ENCODE assay signal across 13 cellular contexts in the genomic region with DNA sequence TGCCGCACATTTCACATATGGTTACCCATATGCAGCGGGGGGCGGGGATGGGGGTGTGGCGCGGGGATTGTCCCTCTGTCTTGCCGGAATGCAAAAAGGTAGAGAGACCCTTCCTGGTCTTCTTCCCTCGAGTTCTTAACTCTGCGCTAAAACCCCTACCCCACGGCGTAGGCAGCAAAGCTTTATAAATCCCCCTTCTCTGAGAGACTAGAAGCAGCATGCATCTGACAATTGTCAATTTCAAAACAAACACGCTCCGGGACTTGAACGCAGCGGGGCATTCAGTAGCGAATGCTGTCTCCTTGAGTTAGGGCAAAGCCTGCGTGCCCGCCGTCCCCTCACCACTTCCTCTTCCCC. TPM values are rescaled to one million over a fixed set of nuclear protein-coding genes. Genes with fewer than 3 reads are reported as not detected.
DNase-seq lines count a peak whose midpoint lies in the region; ATAC-seq and TF ChIP-seq lines count a peak whose summit lies in the region.
"Had no signal": no experiment of that assay in that cellular context is flagged by ENCODE, and none has a peak within 500 bp of the region (broad histone marks: within the 10 kb centered on the region; RNA-seq: fewer than 3 reads in every experiment).

No MANE protein-coding gene starts in this region.

- H3K4me3 Mint-ChIP-seq in type B pancreatic cell: peak overlapping the region; percentile 79
- H3K4me3 Mint-ChIP-seq: activated CD4-positive, alpha-beta memory T cell treated with anti-CD3 and anti-CD28 coated beads for 36 hours; CD4-positive, alpha-beta T cell; T-helper 2 cell treated with Interferon-gamma antibody and Interleukin-4, amounts not matched to agents 5 μg/mL and 100 μg/mL, for 36 hours had no signal

- H3K27ac Mint-ChIP-seq in type B pancreatic cell: no peak overlapping the region
- H3K27ac Mint-ChIP-seq: activated CD4-positive, alpha-beta memory T cell treated with anti-CD3 and anti-CD28 coated beads for 36 hours; CD4-positive, alpha-beta T cell; T-helper 2 cell treated with Interferon-gamma antibody and Interleukin-4, amounts not matched to agents 5 μg/mL and 100 μg/mL, for 36 hours had no signal

- no peaks in the 10 kb centered on the region for H3K36me3 Mint-ChIP-seq in type B pancreatic cell
- H3K36me3 Mint-ChIP-seq: activated CD4-positive, alpha-beta memory T cell treated with anti-CD3 and anti-CD28 coated beads for 36 hours had no signal

- no peaks in the 10 kb centered on the region for H4K20me1 ChIP-seq in GM23248 (ENCODE audit: insufficient read depth)

- H3K27me3 ChIP-seq in left ventricle myocardium inferior (ENCODE audit: low read depth) (peaks cover 73% of the 10 kb centered on the region), GM23248 (replicated peaks; ENCODE audit: insufficient read depth) (peaks cover 63% of the 10 kb centered on the region)

- no peaks in the 10 kb centered on the region for H3K79me2 ChIP-seq in GM23248 (ENCODE audit: insufficient read depth)

- intact Hi-C loops in left ventricle myocardium inferior (cut with micrococcal nuclease): no loop called here
- intact Hi-C loops in left cardiac atrium (cut with DNase I): no loop called here

- peaks cover 93% of the 10 kb centered on the region for H3K27me3 Mint-ChIP-seq in type B pancreatic cell

- H3K9ac ChIP-seq in GM23248: no peak overlapping the region

- TF ChIP-seq CTCF in left ventricle myocardium inferior (IDR thresholded peaks at IDR 0.05; ENCODE audit: borderline replicate concordance): no peak
- no peak for TF ChIP-seq CTCF in type B pancreatic cell (conservative IDR thresholded peaks at IDR 0.05)

- H3F3A ChIP-seq in GM23248 (ENCODE audit: insufficient read depth): no peaks in the 10 kb centered on the region

- no peak overlapping the region for H3K4me2 ChIP-seq in GM23248 (ENCODE audit: unreplicated experiment)
- H3K4me2 ChIP-seq: PC-9 had no signal

- peak overlapping the region; percentile 64 for H3K4me3 ChIP-seq in left ventricle myocardium inferior
- peak overlapping the region; percentile 48 for H3K4me3 ChIP-seq in iPS-18c (ENCODE audit: insufficient read depth, low read depth, low read length)
- H3K4me3 ChIP-seq in GM23248: no peak overlapping the region
- H3K4me3 ChIP-seq: PC-9 had no signal

- H3K9me3 Mint-ChIP-seq in type B pancreatic cell: no peaks in the 10 kb centered on the region
- H3K9me3 Mint-ChIP-seq: activated CD4-positive, alpha-beta memory T cell treated with anti-CD3 and anti-CD28 coated beads for 36 hours; CD4-positive, alpha-beta T cell; T-helper 2 cell treated with Interferon-gamma antibody and Interleukin-4, amounts not matched to agents 5 μg/mL and 100 μg/mL, for 36 hours had no signal

- H3K9me3 ChIP-seq in left ventricle myocardium inferior (replicated peaks): no peaks in the 10 kb centered on the region
- H3K9me3 ChIP-seq in iPS-18c (ENCODE audit: control insufficient read depth, insufficient read depth, low read length): peaks cover 2% of the 10 kb centered on the region
- no peaks in the 10 kb centered on the region for H3K9me3 ChIP-seq in GM23248 (ENCODE audit: low read depth)

- H3K27ac ChIP-seq in left ventricle myocardium inferior (replicated peaks) (peak overlapping the region; percentile 57), GM23248 (no peak overlapping the region)
- H3K27ac ChIP-seq: epithelial cell of prostate, PC-9 had no signal

- H3K4me1 ChIP-seq in left ventricle myocardium inferior: peaks cover 32% of the 10 kb centered on the region
- no peaks in the 10 kb centered on the region for H3K4me1 ChIP-seq in GM23248 (ENCODE audit: insufficient read depth)

- 2% methylated on average over 11 to 18 of the region's 18 CpGs for WGBS in GM23248 (ENCODE audit: low coverage in 1 of 2, low lambda C conversion rate in 2 of 2, missing lambda C conversion rate in 2 of 2), 2 experiments

- no peak for ATAC-seq in left cardiac atrium

- H3K36me3 ChIP-seq in left ventricle myocardium inferior: no peaks in the 10 kb centered on the region
- H3K36me3 ChIP-seq in GM23248 (ENCODE audit: low read depth): no peaks in the 10 kb centered on the region

- in situ Hi-C loops in ACHN (cut with HindIII; ENCODE audit: low pct_ligation_motif_present, low pct_unique_long_range_greater_than_20kb, low sequenced_read_pairs) (no loop called here), GM23248 (cut with MboI) (no loop called here)

- no peaks in the 10 kb centered on the region for H3K4me1 Mint-ChIP-seq in type B pancreatic cell (ENCODE audit: unreplicated experiment)

- no peaks in the 10 kb centered on the region for H3K9me2 ChIP-seq in GM23248 (ENCODE audit: insufficient read depth)

- H2AFZ ChIP-seq in GM23248: no peak overlapping the region
- H2AFZ ChIP-seq: PC-9 had no signal

- no peak for DNase-seq in left ventricle myocardium inferior
- DNase-seq in left cardiac atrium: no peak
- DNase-seq in NCI-H748 (lab: John Stamatoyannopoulos, UW; ENCODE audit: unreplicated experiment): peak; percentile 81
- DNase-seq in type B pancreatic cell (ENCODE audit: extremely low spot score, unreplicated experiment): no peak
- no peak for DNase-seq in ACHN
- DNase-seq in GM23248: no peak
- no peak for DNase-seq in stimulated activated CD4-positive, alpha-beta T cell treated with anti-CD3 and anti-CD28 coated beads, Interleukin-15, amount 100 ng/mL, for 24 hours

RNA-seq across cellular contexts. Expression of a gene that starts 1.8 kb away (rescaled TPM):
- 0.14 TPM for total RNA-seq in left ventricle myocardium inferior
- total RNA-seq in left cardiac atrium: under 1 TPM; 0.41 to 0.97 TPM
- 0.21 and 1.3 TPM in 2 replicates for total RNA-seq in type B pancreatic cell (ENCODE audit: low replicate concordance)
- not detected in 2 replicates for total RNA-seq in GM23248 (2014; rRNA removed; shearing (Covaris generic))
- not detected in 2 replicates for polyA plus RNA-seq in GM23248 (2016; fragmentation: Nextera tagmentation; extraction: Ambion mirVana)
- total RNA-seq: activated CD4-positive, alpha-beta memory T cell treated with anti-CD3 and anti-CD28 coated beads for 36 hours; CD4-positive, alpha-beta T cell; PC-9 had no signal
